In genomic region chr17:77610518-77610893, GRCh38 we compare ENCODE assay signal across 8 cellular contexts.
A peak's percentile ranks its signal among the peaks of the same experiment; 100 is the strongest.
DNase-seq lines count a peak whose midpoint lies in the region; ATAC-seq, FAIRE-seq and TF ChIP-seq lines count a peak whose summit lies in the region.

No MANE protein-coding gene starts in this region.

- FAIRE-seq in D721Med (lab: Jason Lieb, UNC) = no peak

- TF ChIP-seq POLR2A in esophagus squamous epithelium (IDR thresholded peaks at IDR 0.05) = no peak
- no peak for TF ChIP-seq POLR2A in sigmoid colon (IDR thresholded peaks at IDR 0.05)

- H3K27ac ChIP-seq in DND-41 (ENCODE audit: low read length) (no peak overlapping the region), SK-N-MC (peak overlapping the region; percentile 72), esophagus squamous epithelium (peak overlapping the region; percentile 18 to 75 (median 51)), sigmoid colon (peak overlapping the region; percentile 21 to 77 (median 64))

- peak; percentile 36; the same call in 2 of the 3 replicates for ATAC-seq in DND-41 (ENCODE audit: insufficient read depth, low read depth)

- no peak overlapping the region for H3K9ac ChIP-seq in DND-41 (ENCODE audit: low read depth, low read length)
- H3K9ac ChIP-seq in SK-N-MC (ENCODE audit: insufficient read length) = no peak overlapping the region

- H3K27me3 ChIP-seq in DND-41 (ENCODE audit: insufficient read depth, low read length, poor library complexity) (no peaks in the 10 kb centered on the region), esophagus squamous epithelium (peaks cover 0 to 59% (median 0%) of the 10 kb centered on the region in 4 donors), sigmoid colon (no peaks in the 10 kb centered on the region)

- H3K4me1 ChIP-seq in DND-41 (ENCODE audit: insufficient read depth, low read length) (peaks cover 13% of the 10 kb centered on the region), esophagus squamous epithelium (peaks cover 0 to 49% (median 16%) of the 10 kb centered on the region in 3 donors), sigmoid colon (peaks cover 0 to 44% (median 37%) of the 10 kb centered on the region in 4 donors)

- H2AFZ ChIP-seq in DND-41 (ENCODE audit: low read depth, low read length) = no peak overlapping the region

- no peak overlapping the region for H3K4me2 ChIP-seq in DND-41 (ENCODE audit: insufficient read depth, low read length)

- H3K36me3 ChIP-seq in DND-41 (ENCODE audit: insufficient read depth, low read length) = no peaks in the 10 kb centered on the region
- H3K36me3 ChIP-seq in SK-N-MC (ENCODE audit: insufficient read depth, low read length) = no peaks in the 10 kb centered on the region
- no peaks in the 10 kb centered on the region for H3K36me3 ChIP-seq in esophagus squamous epithelium
- H3K36me3 ChIP-seq in sigmoid colon = no peaks in the 10 kb centered on the region

- WGBS in esophagus squamous epithelium, 2 donors = 53 to 56% methylated on average over 4 to 5 of the region's 5 CpGs
- WGBS in sigmoid colon, 2 donors = 42 to 51% methylated on average over 5 of the region's 5 CpGs

- H3K4me3 ChIP-seq in DND-41 (ENCODE audit: low read depth in 1 of 2, low read length in 2 of 2) (no peak overlapping the region), SK-N-MC (peak overlapping the region; percentile 46; the same call in 1 of the 2 replicates), esophagus squamous epithelium (peak overlapping the region in 1 of 4 donors; percentile 28), sigmoid colon (peak overlapping the region in 2 of 4 donors; percentile 5 to 23)

- no peak for TF ChIP-seq EP300 in sigmoid colon (IDR thresholded peaks at IDR 0.05)

- no peak for DNase-seq in DND-41
- no peak for DNase-seq in SK-N-MC (ENCODE audit: low read depth, low spot score)
- DNase-seq in esophagus squamous epithelium (lab: John Stamatoyannopoulos, UW) = no peak
- no peak for DNase-seq in sigmoid colon
- DNase-seq in NCI-H1436 (lab: John Stamatoyannopoulos, UW) = no peak
- DNase-seq in D721Med (ENCODE audit: insufficient read length, low spot score) = no peak
- no peak for DNase-seq in Ammon's horn (ENCODE audit: low spot score)
- no peak for DNase-seq in middle frontal gyrus (ENCODE audit: extremely low spot score, low spot score)

- no peaks in the 10 kb centered on the region for H3K79me2 ChIP-seq in DND-41 (ENCODE audit: insufficient read depth, low read length)

- no peaks in the 10 kb centered on the region for H4K20me1 ChIP-seq in DND-41 (ENCODE audit: insufficient read depth, low read length)

- intact Hi-C loops in esophagus squamous epithelium (cut with DNase I) (no loop called here), sigmoid colon (cut with DNase I) (no loop called here)

- TF ChIP-seq CTCF in DND-41 (IDR thresholded peaks at IDR 0.05; ENCODE audit: borderline replicate concordance, extremely low read depth, low read length, poor library complexity, severe bottlenecking) (no peak), esophagus squamous epithelium (IDR thresholded peaks at IDR 0.05) (no peak), sigmoid colon (IDR thresholded peaks at IDR 0.05) (no peak), D721Med (IDR thresholded peaks at IDR 0.05; ENCODE audit: insufficient read depth, missing control alignments) (no peak)

- H3K9me3 ChIP-seq in DND-41 (ENCODE audit: insufficient read depth, low read length, severe bottlenecking) (no peaks in the 10 kb centered on the region), SK-N-MC (ENCODE audit: low read depth, low read length) (no peaks in the 10 kb centered on the region), esophagus squamous epithelium (no peaks in the 10 kb centered on the region), sigmoid colon (no peaks in the 10 kb centered on the region)
